Comparison of ENCODE assay signal across 1 cellular context in genomic region chr9:136235171-136235570, GRCh38.
TF ChIP-seq lines count a peak whose summit lies in the region.

No MANE protein-coding gene starts in this region.

TF ChIP-seq in WTC11, 78 proteins besides CTCF, POLR2A, EP300 and RAD21 (continued from another document):
- TF ChIP-seq, protein P1, sequence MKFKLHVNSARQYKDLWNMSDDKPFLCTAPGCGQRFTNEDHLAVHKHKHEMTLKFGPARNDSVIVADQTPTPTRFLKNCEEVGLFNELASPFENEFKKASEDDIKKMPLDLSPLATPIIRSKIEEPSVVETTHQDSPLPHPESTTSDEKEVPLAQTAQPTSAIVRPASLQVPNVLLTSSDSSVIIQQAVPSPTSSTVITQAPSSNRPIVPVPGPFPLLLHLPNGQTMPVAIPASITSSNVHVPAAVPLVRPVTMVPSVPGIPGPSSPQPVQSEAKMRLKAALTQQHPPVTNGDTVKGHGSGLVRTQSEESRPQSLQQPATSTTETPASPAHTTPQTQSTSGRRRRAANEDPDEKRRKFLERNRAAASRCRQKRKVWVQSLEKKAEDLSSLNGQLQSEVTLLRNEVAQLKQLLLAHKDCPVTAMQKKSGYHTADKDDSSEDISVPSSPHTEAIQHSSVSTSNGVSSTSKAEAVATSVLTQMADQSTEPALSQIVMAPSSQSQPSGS (CRISPR knock-in tag; IDR thresholded peaks at IDR 0.05; ENCODE audit: borderline replicate concordance, low read depth): no peak
- TF ChIP-seq FOXP4 (CRISPR knock-in tag; IDR thresholded peaks at IDR 0.05) (no peak), TEAD1 (CRISPR knock-in tag; IDR thresholded peaks at IDR 0.05) (no peak), EMX1 (CRISPR knock-in tag; IDR thresholded peaks at IDR 0.05) (no peak), ATF1 (CRISPR knock-in tag; IDR thresholded peaks at IDR 0.05) (no peak), IRF2 (CRISPR knock-in tag; IDR thresholded peaks at IDR 0.05; ENCODE audit: borderline replicate concordance, low read depth) (no peak), GRHL2 (CRISPR knock-in tag; IDR thresholded peaks at IDR 0.05; ENCODE audit: insufficient replicate concordance, severe bottlenecking) (no peak)
